Comparison of ENCODE assay signal across 22 cellular contexts in genomic region chr17:15513859-15514446, GRCh38. TPM values are rescaled to one million over a fixed set of nuclear protein-coding genes. Genes with fewer than 3 reads are reported as not detected.
DNase-seq lines count a peak whose midpoint lies in the region; ATAC-seq and TF ChIP-seq lines count a peak whose summit lies in the region.
"Had no signal": no experiment of that assay in that cellular context is flagged by ENCODE, and none has a peak within 500 bp of the region (broad histone marks: within the 10 kb centered on the region; RNA-seq: fewer than 3 reads in every experiment).

No MANE protein-coding gene starts in this region.

- DNase-seq in left ventricle myocardium inferior (no peak), left ventricle myocardium superior (no peak), lower lobe of right lung (no peak), stomach (no peak), DMS 273 treated with DMSO at 0.1 percent for 48 hours (lab: John Stamatoyannopoulos, UW) (no peak), NCI-H1092 (lab: John Stamatoyannopoulos, UW) (no peak)
- DNase-seq: 8988T; activated CD4-positive, alpha-beta T cell treated with anti-CD3 and anti-CD28 coated beads, Interleukin-2, amount 50 U/mL, for 1 hour; activated naive CD4-positive, alpha-beta T cell treated with anti-CD3 and anti-CD28 coated beads, Interleukin-2, amount 50 U/mL, for 16 hours; activated T-cell treated with anti-CD3 and anti-CD28 coated beads for 4 hours; cerebellar nuclear complex; glutamatergic neuron; Karpas-422; NCI-H1417 treated with DMSO at 0.1 percent for 48 hours; pancreas; SK-N-SH; stimulated activated naive CD8-positive, alpha-beta T cell treated with anti-CD3 and anti-CD28 coated beads, Interleukin-15, amount 100 ng/mL, for 72 hours had no signal

- 33 to 60% (median 48%) methylated on average over 9 of the region's 9 CpGs for WGBS in stomach, 5 donors

- TF ChIP-seq CTCF in left ventricle myocardium inferior (IDR thresholded peaks at IDR 0.05; ENCODE audit: borderline replicate concordance) (no peak), lower lobe of right lung (IDR thresholded peaks at IDR 0.05) (no peak), stomach (IDR thresholded peaks at IDR 0.05) (no peak)

- H3K27me3 ChIP-seq in left ventricle myocardium inferior (ENCODE audit: low read depth): no peaks in the 10 kb centered on the region
- H3K27me3 ChIP-seq in lower lobe of right lung (ENCODE audit: low read depth): no peaks in the 10 kb centered on the region
- H3K27me3 ChIP-seq in stomach: no peaks in the 10 kb centered on the region
- H3K27me3 ChIP-seq: pancreas had no signal

- no peak for ATAC-seq in left ventricle myocardium superior
- ATAC-seq in lower lobe of right lung: peak in 1 of 2 donors; percentile 26
- ATAC-seq in SK-N-SH treated with all-trans-retinoic acid at 6 μM for 48 hours: no peak
- no peak for ATAC-seq in HG02981 (IDR thresholded peaks at IDR 0.05; ENCODE audit: unreplicated experiment)
- ATAC-seq: stimulated activated naive CD8-positive, alpha-beta T cell treated with anti-CD3 and anti-CD28 coated beads, Interleukin-15, amount 100 ng/mL, for 72 hours had no signal

- H3K27ac ChIP-seq in left ventricle myocardium inferior (replicated peaks) (peak overlapping the region; percentile 22), lower lobe of right lung (peak overlapping the region; percentile 22), stomach (peak overlapping the region in 4 of 5 donors; percentile 30 to 70 (median 54))
- H3K27ac ChIP-seq: C4-2B, epithelial cell of prostate, pancreas had no signal

- no peak for TF ChIP-seq POLR2A in stomach (IDR thresholded peaks at IDR 0.05)

- peaks cover 22% of the 10 kb centered on the region for H3K4me1 ChIP-seq in left ventricle myocardium inferior
- H3K4me1 ChIP-seq in lower lobe of right lung: peaks cover 5% of the 10 kb centered on the region
- peaks cover 0 to 27% (median 22%) of the 10 kb centered on the region in 4 donors for H3K4me1 ChIP-seq in stomach

- H3K9me3 ChIP-seq in left ventricle myocardium inferior (replicated peaks) (no peaks in the 10 kb centered on the region), lower lobe of right lung (no peaks in the 10 kb centered on the region), stomach (no peaks in the 10 kb centered on the region)
- H3K9me3 ChIP-seq: HAP-1, pancreas, SK-N-SH had no signal

- no peak for TF ChIP-seq EP300 in stomach (IDR thresholded peaks at IDR 0.05)

- H3K36me3 ChIP-seq in left ventricle myocardium inferior (peaks cover 12% of the 10 kb centered on the region), lower lobe of right lung (no peaks in the 10 kb centered on the region), stomach (peaks cover 4 to 29% (median 24%) of the 10 kb centered on the region in 4 donors)
- H3K36me3 ChIP-seq: pancreas had no signal

- no peak overlapping the region for H3K4me3 ChIP-seq in left ventricle myocardium inferior
- no peak overlapping the region for H3K4me3 ChIP-seq in lower lobe of right lung
- H3K4me3 ChIP-seq in stomach: no peak overlapping the region
- H3K4me3 ChIP-seq: HAP-1, pancreas had no signal

- intact Hi-C loops in left ventricle myocardium inferior (cut with micrococcal nuclease) (no loop called here), left ventricle myocardium superior (cut with micrococcal nuclease) (no loop called here), lower lobe of right lung (cut with DNase I) (no loop called here), stomach (cut with DNase I; ENCODE audit: low total_unique reads) (no loop called here)

TF ChIP-seq in SK-N-SH treated with all-trans-retinoic acid at 6 μM for 48 hours, 23 proteins besides CTCF, POLR2A, EP300 and RAD21 (continues in another document):
- TF ChIP-seq, protein P1, sequence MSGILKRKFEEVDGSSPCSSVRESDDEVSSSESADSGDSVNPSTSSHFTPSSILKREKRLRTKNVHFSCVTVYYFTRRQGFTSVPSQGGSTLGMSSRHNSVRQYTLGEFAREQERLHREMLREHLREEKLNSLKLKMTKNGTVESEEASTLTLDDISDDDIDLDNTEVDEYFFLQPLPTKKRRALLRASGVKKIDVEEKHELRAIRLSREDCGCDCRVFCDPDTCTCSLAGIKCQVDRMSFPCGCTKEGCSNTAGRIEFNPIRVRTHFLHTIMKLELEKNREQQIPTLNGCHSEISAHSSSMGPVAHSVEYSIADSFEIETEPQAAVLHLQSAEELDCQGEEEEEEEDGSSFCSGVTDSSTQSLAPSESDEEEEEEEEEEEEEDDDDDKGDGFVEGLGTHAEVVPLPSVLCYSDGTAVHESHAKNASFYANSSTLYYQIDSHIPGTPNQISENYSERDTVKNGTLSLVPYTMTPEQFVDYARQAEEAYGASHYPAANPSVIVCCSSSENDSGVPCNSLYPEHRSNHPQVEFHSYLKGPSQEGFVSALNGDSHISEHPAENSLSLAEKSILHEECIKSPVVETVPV (CRISPR knock-in tag; IDR thresholded peaks at IDR 0.05): no peak
- no peak for TF ChIP-seq ZNF8 (CRISPR knock-in tag; IDR thresholded peaks at IDR 0.05)
- no peak for TF ChIP-seq ESRRG (CRISPR knock-in tag; IDR thresholded peaks at IDR 0.05)
- TF ChIP-seq POU6F1 (CRISPR knock-in tag; IDR thresholded peaks at IDR 0.05; ENCODE audit: borderline replicate concordance, low read depth): no peak
- TF ChIP-seq TSHZ2 (CRISPR knock-in tag; IDR thresholded peaks at IDR 0.05): no peak
- TF ChIP-seq ZFP3 (CRISPR knock-in tag; IDR thresholded peaks at IDR 0.05): no peak
- TF ChIP-seq ZFP30 (CRISPR knock-in tag; IDR thresholded peaks at IDR 0.05): no peak
- TF ChIP-seq GLIS3 (CRISPR knock-in tag; IDR thresholded peaks at IDR 0.05): no peak
- no peak for TF ChIP-seq BACH2 (CRISPR knock-in tag; IDR thresholded peaks at IDR 0.05; ENCODE audit: borderline replicate concordance)
- no peak for TF ChIP-seq ZNF565 (CRISPR knock-in tag; conservative IDR thresholded peaks at IDR 0.05; ENCODE audit: low read depth)
- no peak for TF ChIP-seq OSR1 (CRISPR knock-in tag; IDR thresholded peaks at IDR 0.05)
- TF ChIP-seq PATZ1 (CRISPR knock-in tag; IDR thresholded peaks at IDR 0.05; ENCODE audit: borderline replicate concordance): no peak

RNA-seq across cellular contexts. Expression of gene CDRT4, which starts 46.5 kb away (rescaled TPM):
- total RNA-seq in left ventricle myocardium inferior: 1.4 TPM
- total RNA-seq in left ventricle myocardium superior: 1.4 TPM
- total RNA-seq in lower lobe of right lung: 13.4 TPM
- total RNA-seq in stomach: 10 to 100 TPM in 1 of 5 donors, 1 to 10 TPM in 2, not detected in 2; 4.5 to 12.5 (median 4.9) TPM
- 10 to 100 TPM in 1 of 3 donors, 1 to 10 TPM in 2; 1.5 to 12.8 (median 2.4) TPM for polyA plus RNA-seq in stomach

RNA-seq across cellular contexts. Expression of gene TVP23C, which starts 49.3 kb away (rescaled TPM):
- total RNA-seq in left ventricle myocardium inferior (4.8 TPM), left ventricle myocardium superior (2.5 TPM), lower lobe of right lung (16.0 TPM), stomach (10 to 100 TPM in 4 of 5 donors, not detected in 1; 11.6 to 74.5 (median 37.5) TPM)
- polyA plus RNA-seq in stomach: 1 to 10 TPM in 2 of 3 donors, not detected in 1; 2.4 to 2.6 TPM
